Comparison of ENCODE assay signal across 1 cellular context in genomic region chr7:113404245-113404644, GRCh38.
TF ChIP-seq lines count a peak whose summit lies in the region.

No MANE protein-coding gene starts in this region.

TF ChIP-seq in GM23338, 12 proteins besides CTCF, POLR2A, EP300 and RAD21 (continued from another document):
- TF ChIP-seq, protein P1, sequence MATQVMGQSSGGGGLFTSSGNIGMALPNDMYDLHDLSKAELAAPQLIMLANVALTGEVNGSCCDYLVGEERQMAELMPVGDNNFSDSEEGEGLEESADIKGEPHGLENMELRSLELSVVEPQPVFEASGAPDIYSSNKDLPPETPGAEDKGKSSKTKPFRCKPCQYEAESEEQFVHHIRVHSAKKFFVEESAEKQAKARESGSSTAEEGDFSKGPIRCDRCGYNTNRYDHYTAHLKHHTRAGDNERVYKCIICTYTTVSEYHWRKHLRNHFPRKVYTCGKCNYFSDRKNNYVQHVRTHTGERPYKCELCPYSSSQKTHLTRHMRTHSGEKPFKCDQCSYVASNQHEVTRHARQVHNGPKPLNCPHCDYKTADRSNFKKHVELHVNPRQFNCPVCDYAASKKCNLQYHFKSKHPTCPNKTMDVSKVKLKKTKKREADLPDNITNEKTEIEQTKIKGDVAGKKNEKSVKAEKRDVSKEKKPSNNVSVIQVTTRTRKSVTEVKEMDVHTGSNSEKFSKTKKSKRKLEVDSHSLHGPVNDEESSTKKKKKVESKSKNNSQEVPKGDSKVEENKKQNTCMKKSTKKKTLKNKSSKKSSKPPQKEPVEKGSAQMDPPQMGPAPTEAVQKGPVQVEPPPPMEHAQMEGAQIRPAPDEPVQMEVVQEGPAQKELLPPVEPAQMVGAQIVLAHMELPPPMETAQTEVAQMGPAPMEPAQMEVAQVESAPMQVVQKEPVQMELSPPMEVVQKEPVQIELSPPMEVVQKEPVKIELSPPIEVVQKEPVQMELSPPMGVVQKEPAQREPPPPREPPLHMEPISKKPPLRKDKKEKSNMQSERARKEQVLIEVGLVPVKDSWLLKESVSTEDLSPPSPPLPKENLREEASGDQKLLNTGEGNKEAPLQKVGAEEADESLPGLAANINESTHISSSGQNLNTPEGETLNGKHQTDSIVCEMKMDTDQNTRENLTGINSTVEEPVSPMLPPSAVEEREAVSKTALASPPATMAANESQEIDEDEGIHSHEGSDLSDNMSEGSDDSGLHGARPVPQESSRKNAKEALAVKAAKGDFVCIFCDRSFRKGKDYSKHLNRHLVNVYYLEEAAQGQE (IDR thresholded peaks at IDR 0.05; ENCODE audit: unreplicated experiment) = no peak
- no peak for TF ChIP-seq ZNF331 (CRISPR knock-in tag; IDR thresholded peaks at IDR 0.05; ENCODE audit: low read depth)
